ENCODE assay signal across 14 cellular contexts in the genomic region with DNA sequence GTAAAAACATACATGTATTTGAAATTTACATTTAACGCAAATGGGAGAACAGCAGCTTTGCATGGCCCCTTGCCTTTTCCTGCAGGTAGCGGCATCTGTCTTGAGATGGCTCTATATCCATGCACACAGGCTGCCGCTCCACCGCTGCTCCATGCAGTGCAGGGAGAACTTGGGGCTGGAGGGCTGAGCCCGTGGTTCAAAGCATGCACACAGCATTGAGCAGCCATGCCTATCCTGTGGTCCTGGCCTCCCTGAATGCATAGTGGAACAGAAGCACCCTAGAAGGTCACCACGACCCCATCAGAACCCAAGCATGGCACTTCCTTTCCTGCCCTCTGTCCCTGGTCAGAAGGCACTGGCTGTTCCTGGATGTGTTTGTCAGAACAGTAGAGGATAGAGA.
"Had no signal": no experiment of that assay in that cellular context is flagged by ENCODE, and none has a peak within 500 bp of the region (broad histone marks: within the 10 kb centered on the region; RNA-seq: fewer than 3 reads in every experiment).

No MANE protein-coding gene starts in this region.

- ATAC-seq: gastroesophageal sphincter; left colon; naive thymus-derived CD4-positive, alpha-beta T cell had no signal

- H3K27me3 ChIP-seq: colonic mucosa, esophagus squamous epithelium, transverse colon had no signal

- FAIRE-seq: small intestine had no signal

- H3K27ac ChIP-seq: colonic mucosa, esophagus squamous epithelium, gastroesophageal sphincter, thoracic aorta, transverse colon had no signal

- H3K36me3 Mint-ChIP-seq: naive thymus-derived CD4-positive, alpha-beta T cell had no signal

- DNase-seq: colonic mucosa; dermis blood vessel endothelial cell; esophagus squamous epithelium; foreskin fibroblast; glutamatergic neuron; left colon; mesendoderm; naive thymus-derived CD4-positive, alpha-beta T cell; small intestine; stimulated activated CD4-positive, alpha-beta T cell treated with anti-CD3 and anti-CD28 coated beads, Interleukin-2, amount 100 ng/mL, for 48 hours; transverse colon had no signal

- H3K27me3 Mint-ChIP-seq: naive thymus-derived CD4-positive, alpha-beta T cell; stimulated activated naive CD8-positive, alpha-beta T cell treated with anti-CD3 and anti-CD28 coated beads, Interleukin-15, Interleukin-2, amounts not matched to agents 100 ng/mL and 50 ng/mL, for 24 hours had no signal

- H3K4me3 Mint-ChIP-seq: naive thymus-derived CD4-positive, alpha-beta T cell; stimulated activated naive CD8-positive, alpha-beta T cell treated with anti-CD3 and anti-CD28 coated beads, Interleukin-15, Interleukin-2, amounts not matched to agents 100 ng/mL and 50 ng/mL, for 24 hours had no signal

- H3K9me3 ChIP-seq: colonic mucosa, esophagus squamous epithelium, gastroesophageal sphincter, thoracic aorta, transverse colon had no signal

- H3K4me1 ChIP-seq: colonic mucosa had no signal

- H3K27ac Mint-ChIP-seq: stimulated activated naive CD8-positive, alpha-beta T cell treated with anti-CD3 and anti-CD28 coated beads, Interleukin-15, Interleukin-2, amounts not matched to agents 100 ng/mL and 50 ng/mL, for 24 hours had no signal

- H3K4me3 ChIP-seq: colonic mucosa, esophagus squamous epithelium, gastroesophageal sphincter, thoracic aorta, transverse colon had no signal

- H3K9me3 Mint-ChIP-seq: naive thymus-derived CD4-positive, alpha-beta T cell; stimulated activated naive CD8-positive, alpha-beta T cell treated with anti-CD3 and anti-CD28 coated beads, Interleukin-15, Interleukin-2, amounts not matched to agents 100 ng/mL and 50 ng/mL, for 24 hours had no signal

- H3K36me3 ChIP-seq: colonic mucosa, esophagus squamous epithelium, gastroesophageal sphincter, thoracic aorta, transverse colon had no signal
